In the genomic region with DNA sequence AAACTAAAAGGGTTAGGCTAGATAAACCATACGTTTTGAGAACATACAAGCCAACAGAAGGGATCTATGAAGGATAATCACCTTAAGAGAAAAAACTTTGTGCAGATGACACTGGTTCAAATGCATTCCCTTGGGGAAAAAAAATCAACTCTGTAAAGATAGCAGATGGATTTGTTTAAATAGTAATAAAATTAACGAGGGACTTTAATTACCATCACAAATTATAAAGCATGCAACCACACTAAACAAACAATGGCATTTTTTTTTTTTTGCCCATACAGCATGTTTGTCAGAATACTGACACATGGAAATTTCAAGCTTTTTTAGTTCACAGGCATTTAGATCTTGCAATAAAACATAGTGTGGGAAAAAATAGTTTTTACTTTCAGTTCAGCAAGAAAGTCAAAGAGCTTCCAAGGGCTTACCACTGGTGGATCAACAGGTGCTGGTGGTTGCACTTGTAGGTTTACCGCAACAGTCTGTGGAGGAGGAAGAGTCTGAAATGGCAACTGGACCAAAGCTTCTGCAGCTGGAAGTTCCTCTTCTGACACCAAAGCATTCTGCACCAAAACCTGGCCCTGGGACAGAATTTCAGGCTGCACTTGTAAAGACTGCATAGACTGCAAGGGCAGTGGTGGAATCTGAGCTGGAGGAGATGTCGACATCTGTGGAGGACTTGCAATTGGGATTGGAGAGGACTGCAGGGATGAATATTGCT, we compare ENCODE assay signal across 8 cellular contexts. TPM values are rescaled to one million over a fixed set of nuclear protein-coding genes. Genes with fewer than 3 reads are reported as not detected.
DNase-seq lines count a peak whose midpoint lies in the region; ATAC-seq, FAIRE-seq and TF ChIP-seq lines count a peak whose summit lies in the region.

No MANE protein-coding gene starts in this region.

- H3K4me3 ChIP-seq in GM12864 (ENCODE audit: low read depth, low read length): no peak overlapping the region
- no peak overlapping the region for H3K4me3 ChIP-seq in HL-60 (replicated peaks; ENCODE audit: insufficient read depth, low read length)
- H3K4me3 ChIP-seq in small intestine (ENCODE audit: low read depth in 1 of 2, low read length in 2 of 2): no peak overlapping the region
- no peak overlapping the region for H3K4me3 ChIP-seq in vagina
- no peak overlapping the region for H3K4me3 ChIP-seq in foreskin fibroblast (ENCODE audit: low read depth in 1 of 2, low read length in 2 of 2)

- peaks cover 11% of the 10 kb centered on the region for H3K36me3 Mint-ChIP-seq in activated naive CD8-positive, alpha-beta T cell

- DNase-seq in GM12864 (ENCODE audit: low read depth) (peak; percentile 91), HL-60 (ENCODE audit: low read depth in 1 of 2, low spot score in 1 of 2) (peak; percentile 75 to 97), small intestine (no peak), NCI-H2196 treated with DMSO at 0.1 percent for 48 hours (lab: John Stamatoyannopoulos, UW; ENCODE audit: unreplicated experiment) (no peak), vagina (ENCODE audit: extremely low spot score in 2 of 2) (no peak), foreskin fibroblast (no peak)

- no peak for TF ChIP-seq POLR2A in vagina (IDR thresholded peaks at IDR 0.05)

- H3K4me1 Mint-ChIP-seq in activated naive CD8-positive, alpha-beta T cell (ENCODE audit: low read depth): peaks cover 33% of the 10 kb centered on the region

- intact Hi-C loops in vagina (cut with DNase I): no loop called here

- H3K4me3 Mint-ChIP-seq in activated naive CD8-positive, alpha-beta T cell: peak overlapping the region; percentile 51

- H3K27me3 ChIP-seq in HL-60 (ENCODE audit: insufficient read depth, poor library complexity, severe bottlenecking) (no peaks in the 10 kb centered on the region), small intestine (ENCODE audit: control insufficient read depth in 2 of 2, insufficient read depth in 2 of 2, low read length in 2 of 2) (no peaks in the 10 kb centered on the region), vagina (no peaks in the 10 kb centered on the region)

- FAIRE-seq in small intestine (lab: Jason Lieb, UNC): no peak

- peak overlapping the region; percentile 76 for H3K27ac Mint-ChIP-seq in activated naive CD8-positive, alpha-beta T cell

- H3K36me3 ChIP-seq in small intestine (ENCODE audit: control insufficient read depth in 2 of 2, insufficient read depth in 2 of 2, low read length in 2 of 2) (peaks cover 3 to 14% of the 10 kb centered on the region in 2 donors), vagina (peaks cover 0 to 33% of the 10 kb centered on the region in 2 donors)

- peaks cover under 1% of the 10 kb centered on the region for H3K9me3 Mint-ChIP-seq in activated naive CD8-positive, alpha-beta T cell (ENCODE audit: low read depth)

- TF ChIP-seq CTCF in GM12864 (IDR thresholded peaks at IDR 0.05; ENCODE audit: low read depth, low read length, missing control alignments): no peak
- no peak for TF ChIP-seq CTCF in HL-60 (IDR thresholded peaks at IDR 0.05; ENCODE audit: insufficient read depth, low read length)
- no peak for TF ChIP-seq CTCF in vagina (IDR thresholded peaks at IDR 0.05)
- TF ChIP-seq CTCF in foreskin fibroblast (IDR thresholded peaks at IDR 0.05; ENCODE audit: low read depth, low read length): no peak

- H3K4me1 ChIP-seq in small intestine (ENCODE audit: control insufficient read depth in 2 of 2, insufficient read depth in 1 of 2, low read depth in 1 of 2, low read length in 1 of 2): peaks cover 0 to 3% of the 10 kb centered on the region in 2 donors
- peaks cover 8% of the 10 kb centered on the region for H3K4me1 ChIP-seq in vagina

- H3K27ac ChIP-seq in HL-60 (replicated peaks): peak overlapping the region; percentile 41
- H3K27ac ChIP-seq in small intestine (ENCODE audit: low read depth in 1 of 2, low read length in 1 of 2): peak overlapping the region in 1 of 2 donors; percentile 30
- no peak overlapping the region for H3K27ac ChIP-seq in vagina

- ATAC-seq in GM21526 (IDR thresholded peaks at IDR 0.05; ENCODE audit: low FRiP score, unreplicated experiment): peak; percentile 88

- H3K27me3 Mint-ChIP-seq in activated naive CD8-positive, alpha-beta T cell: no peaks in the 10 kb centered on the region

- H3K9me3 ChIP-seq in small intestine (ENCODE audit: control insufficient read depth, low read depth): no peaks in the 10 kb centered on the region
- no peaks in the 10 kb centered on the region for H3K9me3 ChIP-seq in vagina

- WGBS in small intestine, 3 donors: 59 to 70% (median 64%) methylated on average over 4 of the region's 4 CpGs

RNA-seq across cellular contexts. Expression of a gene that starts 53.1 kb away (rescaled TPM):
- 1 to 10 TPM; 2.5 to 5.5 (median 3.0) TPM for polyA plus RNA-seq in small intestine
- total RNA-seq in vagina: 46.9 TPM

Comparison
In these comparisons a context has a peak if more than half of its experiments do, and no peak if none do; other contexts are left out.
1. DNase-seq: peak in GM12864 (single experiment) and HL-60 (2 of 2); none in small intestine (single experiment), NCI-H2196 treated with DMSO at 0.1 percent for 48 hours (single experiment), vagina (0 of 2) and foreskin fibroblast (0 of 2).